Comparison of ENCODE assay signal across 8 cellular contexts in genomic region chr18:57550510-57550909, GRCh38.
"Had no signal": no experiment of that assay in that cellular context is flagged by ENCODE, and none has a peak within 500 bp of the region (broad histone marks: within the 10 kb centered on the region; RNA-seq: fewer than 3 reads in every experiment).

No MANE protein-coding gene starts in this region.

- H3K4me3 ChIP-seq: GM23248, K562 had no signal

- FAIRE-seq: HTR-8/SVneo, K562 had no signal

- H2AFZ ChIP-seq: GM23248 had no signal

- H3K4me3 Mint-ChIP-seq: H9 had no signal

- ATAC-seq: K562 had no signal

- H3K9me3 Mint-ChIP-seq: H9 had no signal

- DNase-seq: GM23248, GOT3, H9, HCEC 1CT, IMR-90, KG1 had no signal

- H3K4me1 Mint-ChIP-seq: H9 had no signal

- H3K27ac Mint-ChIP-seq: H9 had no signal

- H3K27ac ChIP-seq: GM23248 had no signal

- H3K9ac ChIP-seq: GM23248 had no signal
